ENCODE assay signal across 12 cellular contexts in genomic region chr17:13182450-13182849, GRCh38.
"Had no signal": no experiment of that assay in that cellular context is flagged by ENCODE, and none has a peak within 500 bp of the region (broad histone marks: within the 10 kb centered on the region; RNA-seq: fewer than 3 reads in every experiment).

No MANE protein-coding gene starts in this region.

- DNase-seq: activated CD4-positive, alpha-beta T cell treated with anti-CD3 and anti-CD28 coated beads for 48 hours; activated naive CD4-positive, alpha-beta T cell; activated naive CD8-positive, alpha-beta T cell treated with anti-CD3 and anti-CD28 coated beads, Interleukin-2, amount 10 ng/mL, durations not matched to agents 7 days and 5 days; anterior cingulate cortex; brain microvascular endothelial cell; effector memory CD4-positive, alpha-beta T cell; foreskin fibroblast; psoas muscle; stimulated activated CD4-positive, alpha-beta T cell treated with anti-CD3 and anti-CD28 coated beads, Interleukin-2, amount 100 ng/mL, for 24 hours; T-helper 2 cell had no signal

- H3K4me1 ChIP-seq: psoas muscle had no signal

- ATAC-seq: psoas muscle, sciatic nerve had no signal

- H3K4me3 ChIP-seq: psoas muscle, thoracic aorta had no signal

- H3K36me3 ChIP-seq: brain microvascular endothelial cell, thoracic aorta had no signal

- H3K9me3 ChIP-seq: thoracic aorta had no signal

- H3K27ac ChIP-seq: brain microvascular endothelial cell, psoas muscle, thoracic aorta had no signal
